In the genomic region with DNA sequence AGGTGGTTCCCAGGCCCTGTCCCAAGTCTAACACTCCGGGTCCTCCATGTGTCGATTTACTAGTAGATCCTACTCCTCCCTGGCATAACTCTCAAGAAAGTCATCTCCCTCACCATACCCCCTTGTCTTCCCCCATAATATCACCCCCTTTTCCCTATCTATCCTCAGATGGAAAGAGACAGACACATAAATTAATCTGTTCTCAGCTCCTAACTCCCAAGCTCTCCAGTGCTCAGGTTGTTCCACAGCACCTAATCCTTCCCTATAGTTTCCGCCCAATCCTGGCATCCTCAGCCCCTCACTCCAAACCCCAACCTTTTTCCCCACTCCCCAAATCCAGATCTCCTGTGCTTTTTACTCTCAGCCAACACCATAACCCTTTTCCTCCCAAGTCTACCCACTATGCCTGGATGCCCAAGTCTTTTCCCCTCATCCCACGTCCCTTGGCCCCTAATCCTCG, we compare ENCODE assay signal across 8 cellular contexts. TPM values are rescaled to one million over a fixed set of nuclear protein-coding genes. Genes with fewer than 3 reads are reported as not detected.
DNase-seq lines count a peak whose midpoint lies in the region; ATAC-seq and TF ChIP-seq lines count a peak whose summit lies in the region.

No MANE protein-coding gene starts in this region.

- H3K27me3 ChIP-seq in heart left ventricle: no peaks in the 10 kb centered on the region
- H3K27me3 ChIP-seq in body of pancreas: no peaks in the 10 kb centered on the region
- no peaks in the 10 kb centered on the region for H3K27me3 ChIP-seq in mesenchymal stem cell (ENCODE audit: control insufficient read depth in 1 of 2, insufficient read depth in 1 of 2, low read length in 2 of 2)
- no peaks in the 10 kb centered on the region for H3K27me3 ChIP-seq in vagina

- no peaks in the 10 kb centered on the region for H3K9me3 ChIP-seq in heart left ventricle
- no peaks in the 10 kb centered on the region for H3K9me3 ChIP-seq in body of pancreas
- H3K9me3 ChIP-seq in mesenchymal stem cell (ENCODE audit: control insufficient read depth, low read length): no peaks in the 10 kb centered on the region
- H3K9me3 ChIP-seq in vagina: no peaks in the 10 kb centered on the region

- H3K4me1 ChIP-seq in heart left ventricle (peaks cover 7 to 52% (median 30%) of the 10 kb centered on the region in 12 donors), body of pancreas (peaks cover 37% of the 10 kb centered on the region), mesenchymal stem cell (ENCODE audit: control insufficient read depth, insufficient read depth, low read depth, low read length) (peaks cover 6% of the 10 kb centered on the region), vagina (peaks cover 48% of the 10 kb centered on the region)

- H3K14ac ChIP-seq in mesenchymal stem cell (ENCODE audit: low read length in 2 of 2): peak overlapping the region; percentile 82 to 98

- H3K36me3 ChIP-seq in heart left ventricle (no peaks in the 10 kb centered on the region), body of pancreas (replicated peaks in 1 of 2; ENCODE audit: insufficient read depth in 1 of 2, low read depth in 2 of 2) (no peaks in the 10 kb centered on the region), mesenchymal stem cell (ENCODE audit: control insufficient read depth in 1 of 2, insufficient read depth in 2 of 2, low read depth in 1 of 2, low read length in 2 of 2) (no peaks in the 10 kb centered on the region), vagina (no peaks in the 10 kb centered on the region)

- H4K91ac ChIP-seq in mesenchymal stem cell (ENCODE audit: low read length): no peak overlapping the region

- no peak for TF ChIP-seq POLR2A in heart left ventricle (IDR thresholded peaks at IDR 0.05)
- TF ChIP-seq POLR2A in body of pancreas (IDR thresholded peaks at IDR 0.05): no peak
- TF ChIP-seq POLR2A in vagina (IDR thresholded peaks at IDR 0.05): no peak

- H2BK5ac ChIP-seq in mesenchymal stem cell (ENCODE audit: low read depth, low read length, poor library complexity, severe bottlenecking): no peak overlapping the region

- WGBS in heart left ventricle, 4 donors: 6 to 9% (median 7%) methylated on average over 5 of the region's 5 CpGs
- WGBS in body of pancreas, 2 donors: 8 to 10% methylated on average over 5 of the region's 5 CpGs
- WGBS in mesenchymal stem cell: 32% methylated on average over 5 of the region's 5 CpGs

- no peak overlapping the region for H2BK120ac ChIP-seq in mesenchymal stem cell (ENCODE audit: low read depth, low read length)

- peaks cover 2% of the 10 kb centered on the region for H3K79me1 ChIP-seq in mesenchymal stem cell (replicated peaks; ENCODE audit: low read length, poor library complexity, severe bottlenecking)

- H3K4me3 ChIP-seq in heart left ventricle (peak overlapping the region; percentile 81 to 99 (median 93)), body of pancreas (peak overlapping the region; percentile 91 to 95), mesenchymal stem cell (ENCODE audit: insufficient read depth in 1 of 2, low read depth in 1 of 2, low read length in 2 of 2) (peak overlapping the region; percentile 87 to 99), vagina (peak overlapping the region; percentile 65 to 99)

- H3K4me2 ChIP-seq in mesenchymal stem cell (ENCODE audit: low read length, poor library complexity, severe bottlenecking): peak overlapping the region; percentile 56

- H3K18ac ChIP-seq in mesenchymal stem cell (ENCODE audit: low read depth in 1 of 2, low read length in 2 of 2): peak overlapping the region in 1 of 2 experiments; percentile 92

- ATAC-seq in heart left ventricle: no peak
- ATAC-seq in body of pancreas: no peak
- no peak for ATAC-seq in HG03571 (IDR thresholded peaks at IDR 0.05; ENCODE audit: unreplicated experiment)

- intact Hi-C loops in heart left ventricle (cut with DNase I): loop anchor here in 8 of 10 donors (2.0 to 10.0 kb wide), 5 partner anchors 38 to 171 kb away; a partner anchor contains a TSS
- intact Hi-C loops in cardiac septum (cut with DNase I): loop anchor here (5.0 kb wide), 2 partner anchors 38 to 62 kb away; a partner anchor contains a TSS
- intact Hi-C loops in body of pancreas (cut with DNase I): no loop called here
- intact Hi-C loops in vagina (cut with DNase I): loop anchor here (5.0 kb wide), 1 partner anchor 62 kb away; a partner anchor contains a TSS

- H3K27ac ChIP-seq in heart left ventricle: peak overlapping the region; percentile 84 to 99 (median 96)
- H3K27ac ChIP-seq in body of pancreas: peak overlapping the region; percentile 89 to 98 (median 96)
- no peak overlapping the region for H3K27ac ChIP-seq in mesenchymal stem cell (ENCODE audit: low read length, poor library complexity, severe bottlenecking)
- H3K27ac ChIP-seq in vagina: peak overlapping the region; percentile 98

- TF ChIP-seq CTCF in heart left ventricle (IDR thresholded peaks at IDR 0.05): no peak
- TF ChIP-seq CTCF in body of pancreas (IDR thresholded peaks at IDR 0.05): no peak
- TF ChIP-seq CTCF in vagina (IDR thresholded peaks at IDR 0.05): no peak

- H2BK15ac ChIP-seq in mesenchymal stem cell (ENCODE audit: low read depth, poor library complexity, severe bottlenecking): no peak overlapping the region

- H3K23ac ChIP-seq in mesenchymal stem cell (ENCODE audit: low read length in 2 of 2): peak overlapping the region in 1 of 2 experiments; percentile 90

- H3K9ac ChIP-seq in mesenchymal stem cell (ENCODE audit: low read length): peak overlapping the region; percentile 98

- H4K8ac ChIP-seq in mesenchymal stem cell (ENCODE audit: low read length): no peak overlapping the region

- H2AK5ac ChIP-seq in mesenchymal stem cell (ENCODE audit: low read length, severe bottlenecking): no peak overlapping the region

- peak overlapping the region in 1 of 2 experiments; percentile 3 for H2BK12ac ChIP-seq in mesenchymal stem cell (ENCODE audit: low read length in 2 of 2)

- peak overlapping the region; percentile 72 for H2AFZ ChIP-seq in mesenchymal stem cell (ENCODE audit: low read depth, low read length)

- H3K4ac ChIP-seq in mesenchymal stem cell (ENCODE audit: low read depth in 1 of 2, low read length in 2 of 2): peak overlapping the region in 1 of 2 experiments; percentile 71

- DNase-seq in heart left ventricle (no peak), cardiac septum (ENCODE audit: low spot score) (no peak), body of pancreas (no peak), mesenchymal stem cell (no peak), vagina (ENCODE audit: extremely low spot score in 2 of 2) (no peak), epidermal melanocyte (ENCODE audit: insufficient read length, low spot score) (no peak), GF-D8 (lab: John Stamatoyannopoulos, UW) (no peak)

RNA-seq across cellular contexts. Expression of a gene that starts 0.8 kb away (rescaled TPM):
- total RNA-seq in heart left ventricle: 100 to 1,000 TPM in 8 of 9 donors, 10 to 100 TPM in 1; 91.2 to 191 (median 116) TPM
- polyA plus RNA-seq in heart left ventricle: 100 to 1,000 TPM in 1 of 2 donors, 10 to 100 TPM in 1; 95.4 to 150 TPM
- 104 TPM for total RNA-seq in cardiac septum
- total RNA-seq in body of pancreas: 10 to 100 TPM; 24.6 to 32.6 TPM
- polyA plus RNA-seq in mesenchymal stem cell (2013, experiment 1 of 2): 36.6 TPM
- polyA plus RNA-seq in mesenchymal stem cell (2013, experiment 2 of 2): 37.6 TPM
- total RNA-seq in vagina: 48.4 TPM
